ENCODE assay signal across 8 cellular contexts in the genomic region with DNA sequence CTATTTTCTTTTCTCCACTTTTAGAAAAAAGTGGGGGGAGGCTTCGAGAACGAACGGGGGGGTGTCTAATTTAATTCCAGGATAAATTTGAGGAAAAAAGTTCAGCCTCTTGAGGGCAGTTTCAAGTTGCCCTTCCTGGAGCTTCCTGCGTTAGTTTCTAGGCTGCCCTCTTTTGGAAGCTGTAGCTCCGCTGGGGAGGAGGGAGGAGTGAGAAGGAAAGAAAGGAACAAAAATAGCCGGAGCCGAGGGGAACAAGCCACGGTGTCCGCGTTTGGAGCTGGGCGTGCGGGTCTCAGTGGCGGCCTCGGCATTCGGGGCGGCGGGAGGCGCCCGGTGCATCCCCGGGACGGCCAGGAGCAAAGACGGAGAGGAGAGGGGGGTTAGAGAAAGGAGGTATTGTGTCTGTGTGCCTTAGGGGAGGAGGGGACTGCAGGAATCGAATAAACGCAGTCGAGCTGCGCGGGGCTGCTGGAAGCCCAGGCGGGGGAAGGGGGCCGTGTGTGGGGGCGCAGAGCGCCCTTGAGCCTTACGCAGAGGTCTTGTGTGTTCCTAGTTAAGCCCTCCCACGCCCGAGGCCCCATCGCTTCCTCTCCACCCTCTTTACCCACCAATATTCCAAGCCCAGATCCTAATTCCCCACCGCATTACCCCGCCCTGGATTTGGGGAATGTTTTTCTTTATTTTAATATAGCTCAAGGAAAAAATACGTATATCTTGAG. TPM values are rescaled to one million over a fixed set of nuclear protein-coding genes. Genes with fewer than 3 reads are reported as not detected.
DNase-seq lines count a peak whose midpoint lies in the region; ATAC-seq, FAIRE-seq and TF ChIP-seq lines count a peak whose summit lies in the region.

No MANE protein-coding gene starts in this region.

- peak overlapping the region; percentile 81 for H3K4me2 ChIP-seq in A549

- peak overlapping the region; percentile 15 for H2AFZ ChIP-seq in neuron (ENCODE audit: low read depth, low read length)

- TF ChIP-seq CTCF in A549 (IDR thresholded peaks at IDR 0.05) (0 out of 3 replicates have a peak, but pooled peaks have one; percentile 6), GM20000 (IDR thresholded peaks at IDR 0.05; ENCODE audit: extremely low read depth, missing control alignments) (no peak)

- TF ChIP-seq EP300 in A549 (IDR thresholded peaks at IDR 0.05) = no peak

- WGBS in A549 (ENCODE audit: missing lambda C conversion rate) = 1% methylated on average over 38 of the region's 38 CpGs

- H3K27me3 ChIP-seq in neuron (ENCODE audit: insufficient read depth, low read length) = no peaks in the 10 kb centered on the region

- POLR2A ChIA-PET in A549 (lab: Yijun Ruan, JAX) = interaction anchor here (0.7 to 4.8 kb wide), 7 partner anchors 9 to 185 kb away, joined by 3 to 63 read pairs (median 6); no protein-coding TSS in a partner anchor

- TF ChIP-seq RAD21 in A549 (conservative IDR thresholded peaks at IDR 0.05 in 1 of 2, IDR thresholded peaks at IDR 0.05 in 1 of 2) = no peak; a peak in 1 of 5 replicates

- CTCF ChIA-PET in A549 (lab: Yijun Ruan, JAX) = interaction anchor here (0.6 to 5.5 kb wide), 6 partner anchors 19 to 185 kb away, joined by 3 to 54 read pairs (median 9); no protein-coding TSS in a partner anchor

- peaks cover 8% of the 10 kb centered on the region; the same call in 2 of the 3 replicates for H3K4me1 ChIP-seq in A549
- peaks cover 17% of the 10 kb centered on the region for H3K4me1 ChIP-seq in neuron (ENCODE audit: insufficient read depth, low read length)

- peaks cover 5% of the 10 kb centered on the region for H3K36me3 ChIP-seq in neuron (ENCODE audit: insufficient read depth, low read length)

- peak overlapping the region; percentile 88 to 96 for H3K27ac ChIP-seq in A549

- peak; percentile 20 to 42; a peak in 4 of 6 replicates for ATAC-seq in A549
- no peak for ATAC-seq in GM21723 (IDR thresholded peaks at IDR 0.05; ENCODE audit: unreplicated experiment)
- no peak for ATAC-seq in HG03196 (IDR thresholded peaks at IDR 0.05; ENCODE audit: unreplicated experiment)

- peak; percentile 86 for FAIRE-seq in A549 (lab: Jason Lieb, UNC)

- DNase-seq in A549 (ENCODE audit: low read depth in 1 of 2, low spot score in 1 of 2) (peak; percentile 54 to 87), GM20000 (ENCODE audit: low spot score) (peak; percentile 49), NCI-H2196 (lab: John Stamatoyannopoulos, UW; ENCODE audit: unreplicated experiment) (peak; percentile 82), glomerular visceral epithelial cell (ENCODE audit: extremely low spot score) (peak; percentile 78)
- peak; percentile 30 to 38 for DNase-seq in activated T-cell treated with anti-CD3 and anti-CD28 coated beads, Interleukin-2, amount 50 U/mL, for 48 hours

- H3K9me3 ChIP-seq in A549 = no peaks in the 10 kb centered on the region
- H3K9me3 ChIP-seq in neuron (ENCODE audit: low read length) = no peaks in the 10 kb centered on the region

- peak; percentile 30 for TF ChIP-seq POLR2A in A549 (IDR thresholded peaks at IDR 0.05; ENCODE audit: low read length)

- H3K4me3 ChIP-seq in A549 (peak overlapping the region; percentile 74), neuron (ENCODE audit: low read length) (peak overlapping the region; percentile 95)

TF ChIP-seq in A549, 52 proteins besides CTCF, POLR2A, EP300 and RAD21:
- no peak for TF ChIP-seq CEBPB (IDR thresholded peaks at IDR 0.05)
- TF ChIP-seq ESRRA (IDR thresholded peaks at IDR 0.05; ENCODE audit: borderline replicate concordance, low read length) = no peak
- TF ChIP-seq FOSB (CRISPR knock-in tag; IDR thresholded peaks at IDR 0.05) = no peak
- no peak for TF ChIP-seq FOSL2 (IDR thresholded peaks at IDR 0.05)
- no peak for TF ChIP-seq FOSL2 (CRISPR knock-in tag; IDR thresholded peaks at IDR 0.05)
- TF ChIP-seq CBX8 (IDR thresholded peaks at IDR 0.05) = no peak
- TF ChIP-seq, protein P1, sequence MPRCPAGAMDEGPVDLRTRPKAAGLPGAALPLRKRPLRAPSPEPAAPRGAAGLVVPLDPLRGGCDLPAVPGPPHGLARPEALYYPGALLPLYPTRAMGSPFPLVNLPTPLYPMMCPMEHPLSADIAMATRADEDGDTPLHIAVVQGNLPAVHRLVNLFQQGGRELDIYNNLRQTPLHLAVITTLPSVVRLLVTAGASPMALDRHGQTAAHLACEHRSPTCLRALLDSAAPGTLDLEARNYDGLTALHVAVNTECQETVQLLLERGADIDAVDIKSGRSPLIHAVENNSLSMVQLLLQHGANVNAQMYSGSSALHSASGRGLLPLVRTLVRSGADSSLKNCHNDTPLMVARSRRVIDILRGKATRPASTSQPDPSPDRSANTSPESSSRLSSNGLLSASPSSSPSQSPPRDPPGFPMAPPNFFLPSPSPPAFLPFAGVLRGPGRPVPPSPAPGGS (IDR thresholded peaks at IDR 0.05) = peak; percentile 29; the same call in 1 of the 3 replicates
- TF ChIP-seq, protein P2, sequence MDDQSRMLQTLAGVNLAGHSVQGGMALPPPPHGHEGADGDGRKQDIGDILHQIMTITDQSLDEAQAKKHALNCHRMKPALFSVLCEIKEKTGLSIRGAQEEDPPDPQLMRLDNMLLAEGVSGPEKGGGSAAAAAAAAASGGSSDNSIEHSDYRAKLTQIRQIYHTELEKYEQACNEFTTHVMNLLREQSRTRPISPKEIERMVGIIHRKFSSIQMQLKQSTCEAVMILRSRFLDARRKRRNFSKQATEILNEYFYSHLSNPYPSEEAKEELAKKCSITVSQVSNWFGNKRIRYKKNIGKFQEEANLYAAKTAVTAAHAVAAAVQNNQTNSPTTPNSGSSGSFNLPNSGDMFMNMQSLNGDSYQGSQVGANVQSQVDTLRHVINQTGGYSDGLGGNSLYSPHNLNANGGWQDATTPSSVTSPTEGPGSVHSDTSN (IDR thresholded peaks at IDR 0.05) = peak; percentile 55; the same call in 1 of the 2 replicates
- no peak for TF ChIP-seq CHD4 (IDR thresholded peaks at IDR 0.05; ENCODE audit: borderline replicate concordance)
TF ChIP-seq in A549: peak in this region for 2.

RNA-seq across cellular contexts. Expression of a gene that starts 2.0 kb away (rescaled TPM):
- 13.7 and 15.5 TPM in 2 replicates for polyA plus RNA-seq in A549 (2011; rRNA removed)
- polyA plus RNA-seq in A549 (2012; cell fraction: cytosol; rRNA removed) = 19.2 and 28.3 TPM in 2 replicates
- polyA plus RNA-seq in A549 (2012; cell fraction: nucleus; rRNA removed) = 45.6 and 59.8 TPM in 2 replicates
- 33.3 to 39.9 TPM (median 38.3 TPM) in 3 replicates for polyA plus RNA-seq in A549 (2017; fragmentation: RNase III; extraction: RNeasy Plus Mini Kit Qiagen cat#74134 plus additional on column Dnase treatment)
- 24.3 and 25.5 TPM in 2 replicates for polyA minus RNA-seq in A549 (2011; rRNA and poly(A)+ RNA removed)

Comparison
In these comparisons a context has a peak if more than half of its experiments do, and no peak if none do; other contexts are left out.
1. ATAC-seq: peak in A549 (2 of 2); none in GM21723 (single experiment) and HG03196 (single experiment).
2. Peak in every context shown above with its lines, with median percentiles within 50 percentile points of each other: DNase-seq.